Comparison of ENCODE assay signal across 1 cellular context in the genomic region with DNA sequence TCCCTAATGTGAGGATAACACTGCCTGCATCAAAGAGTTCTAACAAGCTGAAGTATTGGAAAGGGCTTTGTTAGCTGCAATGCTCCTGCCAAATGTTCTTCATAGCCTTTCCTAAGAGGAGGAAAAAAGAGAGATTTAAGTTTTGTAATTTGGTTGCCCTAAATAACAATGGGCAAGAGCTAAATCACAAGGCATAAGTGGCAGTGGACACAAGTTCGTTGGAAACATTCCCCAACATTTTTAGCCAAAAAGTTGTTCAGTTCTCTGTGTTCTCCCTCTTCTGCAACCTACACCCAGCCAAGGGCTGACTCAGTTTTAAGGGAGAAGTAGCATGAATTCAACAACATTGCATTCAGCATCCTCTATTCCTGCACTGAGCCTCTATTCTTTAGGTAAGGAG.
TF ChIP-seq lines count a peak whose summit lies in the region.

No MANE protein-coding gene starts in this region.

TF ChIP-seq in GM23338, 12 proteins besides CTCF, POLR2A, EP300 and RAD21 (continued from another document):
- TF ChIP-seq, protein P1, sequence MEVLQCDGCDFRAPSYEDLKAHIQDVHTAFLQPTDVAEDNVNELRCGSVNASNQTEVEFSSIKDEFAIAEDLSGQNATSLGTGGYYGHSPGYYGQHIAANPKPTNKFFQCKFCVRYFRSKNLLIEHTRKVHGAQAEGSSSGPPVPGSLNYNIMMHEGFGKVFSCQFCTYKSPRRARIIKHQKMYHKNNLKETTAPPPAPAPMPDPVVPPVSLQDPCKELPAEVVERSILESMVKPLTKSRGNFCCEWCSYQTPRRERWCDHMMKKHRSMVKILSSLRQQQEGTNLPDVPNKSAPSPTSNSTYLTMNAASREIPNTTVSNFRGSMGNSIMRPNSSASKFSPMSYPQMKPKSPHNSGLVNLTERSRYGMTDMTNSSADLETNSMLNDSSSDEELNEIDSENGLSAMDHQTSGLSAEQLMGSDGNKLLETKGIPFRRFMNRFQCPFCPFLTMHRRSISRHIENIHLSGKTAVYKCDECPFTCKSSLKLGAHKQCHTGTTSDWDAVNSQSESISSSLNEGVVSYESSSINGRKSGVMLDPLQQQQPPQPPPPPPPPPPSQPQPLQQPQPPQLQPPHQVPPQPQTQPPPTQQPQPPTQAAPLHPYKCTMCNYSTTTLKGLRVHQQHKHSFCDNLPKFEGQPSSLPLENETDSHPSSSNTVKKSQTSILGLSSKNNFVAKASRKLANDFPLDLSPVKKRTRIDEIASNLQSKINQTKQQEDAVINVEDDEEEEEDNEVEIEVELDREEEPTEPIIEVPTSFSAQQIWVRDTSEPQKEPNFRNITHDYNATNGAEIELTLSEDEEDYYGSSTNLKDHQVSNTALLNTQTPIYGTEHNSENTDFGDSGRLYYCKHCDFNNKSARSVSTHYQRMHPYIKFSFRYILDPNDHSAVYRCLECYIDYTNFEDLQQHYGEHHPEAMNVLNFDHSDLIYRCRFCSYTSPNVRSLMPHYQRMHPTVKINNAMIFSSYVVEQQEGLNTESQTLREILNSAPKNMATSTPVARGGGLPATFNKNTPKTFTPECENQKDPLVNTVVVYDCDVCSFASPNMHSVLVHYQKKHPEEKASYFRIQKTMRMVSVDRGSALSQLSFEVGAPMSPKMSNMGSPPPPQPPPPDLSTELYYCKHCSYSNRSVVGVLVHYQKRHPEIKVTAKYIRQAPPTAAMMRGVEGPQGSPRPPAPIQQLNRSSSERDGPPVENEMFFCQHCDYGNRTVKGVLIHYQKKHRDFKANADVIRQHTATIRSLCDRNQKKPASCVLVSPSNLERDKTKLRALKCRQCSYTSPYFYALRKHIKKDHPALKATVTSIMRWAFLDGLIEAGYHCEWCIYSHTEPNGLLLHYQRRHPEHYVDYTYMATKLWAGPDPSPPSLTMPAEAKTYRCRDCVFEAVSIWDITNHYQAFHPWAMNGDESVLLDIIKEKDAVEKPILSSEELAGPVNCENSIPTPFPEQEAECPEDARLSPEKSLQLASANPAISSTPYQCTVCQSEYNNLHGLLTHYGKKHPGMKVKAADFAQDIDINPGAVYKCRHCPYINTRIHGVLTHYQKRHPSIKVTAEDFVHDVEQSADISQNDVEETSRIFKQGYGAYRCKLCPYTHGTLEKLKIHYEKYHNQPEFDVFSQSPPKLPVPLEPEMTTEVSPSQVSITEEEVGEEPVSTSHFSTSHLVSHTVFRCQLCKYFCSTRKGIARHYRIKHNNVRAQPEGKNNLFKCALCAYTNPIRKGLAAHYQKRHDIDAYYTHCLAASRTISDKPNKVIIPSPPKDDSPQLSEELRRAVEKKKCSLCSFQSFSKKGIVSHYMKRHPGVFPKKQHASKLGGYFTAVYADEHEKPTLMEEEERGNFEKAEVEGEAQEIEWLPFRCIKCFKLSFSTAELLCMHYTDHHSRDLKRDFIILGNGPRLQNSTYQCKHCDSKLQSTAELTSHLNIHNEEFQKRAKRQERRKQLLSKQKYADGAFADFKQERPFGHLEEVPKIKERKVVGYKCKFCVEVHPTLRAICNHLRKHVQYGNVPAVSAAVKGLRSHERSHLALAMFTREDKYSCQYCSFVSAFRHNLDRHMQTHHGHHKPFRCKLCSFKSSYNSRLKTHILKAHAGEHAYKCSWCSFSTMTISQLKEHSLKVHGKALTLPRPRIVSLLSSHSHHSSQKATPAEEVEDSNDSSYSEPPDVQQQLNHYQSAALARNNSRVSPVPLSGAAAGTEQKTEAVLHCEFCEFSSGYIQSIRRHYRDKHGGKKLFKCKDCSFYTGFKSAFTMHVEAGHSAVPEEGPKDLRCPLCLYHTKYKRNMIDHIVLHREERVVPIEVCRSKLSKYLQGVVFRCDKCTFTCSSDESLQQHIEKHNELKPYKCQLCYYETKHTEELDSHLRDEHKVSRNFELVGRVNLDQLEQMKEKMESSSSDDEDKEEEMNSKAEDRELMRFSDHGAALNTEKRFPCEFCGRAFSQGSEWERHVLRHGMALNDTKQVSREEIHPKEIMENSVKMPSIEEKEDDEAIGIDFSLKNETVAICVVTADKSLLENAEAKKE (CRISPR knock-in tag; IDR thresholded peaks at IDR 0.05), result no peak
- TF ChIP-seq EZH2 (IDR thresholded peaks at IDR 0.05; ENCODE audit: low read depth, unreplicated experiment) (no peak), NANOG (IDR thresholded peaks at IDR 0.05; ENCODE audit: borderline replicate concordance) (no peak), ZNF331 (CRISPR knock-in tag; IDR thresholded peaks at IDR 0.05; ENCODE audit: low read depth) (no peak), ZNF114 (CRISPR knock-in tag; IDR thresholded peaks at IDR 0.05) (no peak)
- TF ChIP-seq, protein P2, sequence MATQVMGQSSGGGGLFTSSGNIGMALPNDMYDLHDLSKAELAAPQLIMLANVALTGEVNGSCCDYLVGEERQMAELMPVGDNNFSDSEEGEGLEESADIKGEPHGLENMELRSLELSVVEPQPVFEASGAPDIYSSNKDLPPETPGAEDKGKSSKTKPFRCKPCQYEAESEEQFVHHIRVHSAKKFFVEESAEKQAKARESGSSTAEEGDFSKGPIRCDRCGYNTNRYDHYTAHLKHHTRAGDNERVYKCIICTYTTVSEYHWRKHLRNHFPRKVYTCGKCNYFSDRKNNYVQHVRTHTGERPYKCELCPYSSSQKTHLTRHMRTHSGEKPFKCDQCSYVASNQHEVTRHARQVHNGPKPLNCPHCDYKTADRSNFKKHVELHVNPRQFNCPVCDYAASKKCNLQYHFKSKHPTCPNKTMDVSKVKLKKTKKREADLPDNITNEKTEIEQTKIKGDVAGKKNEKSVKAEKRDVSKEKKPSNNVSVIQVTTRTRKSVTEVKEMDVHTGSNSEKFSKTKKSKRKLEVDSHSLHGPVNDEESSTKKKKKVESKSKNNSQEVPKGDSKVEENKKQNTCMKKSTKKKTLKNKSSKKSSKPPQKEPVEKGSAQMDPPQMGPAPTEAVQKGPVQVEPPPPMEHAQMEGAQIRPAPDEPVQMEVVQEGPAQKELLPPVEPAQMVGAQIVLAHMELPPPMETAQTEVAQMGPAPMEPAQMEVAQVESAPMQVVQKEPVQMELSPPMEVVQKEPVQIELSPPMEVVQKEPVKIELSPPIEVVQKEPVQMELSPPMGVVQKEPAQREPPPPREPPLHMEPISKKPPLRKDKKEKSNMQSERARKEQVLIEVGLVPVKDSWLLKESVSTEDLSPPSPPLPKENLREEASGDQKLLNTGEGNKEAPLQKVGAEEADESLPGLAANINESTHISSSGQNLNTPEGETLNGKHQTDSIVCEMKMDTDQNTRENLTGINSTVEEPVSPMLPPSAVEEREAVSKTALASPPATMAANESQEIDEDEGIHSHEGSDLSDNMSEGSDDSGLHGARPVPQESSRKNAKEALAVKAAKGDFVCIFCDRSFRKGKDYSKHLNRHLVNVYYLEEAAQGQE (IDR thresholded peaks at IDR 0.05; ENCODE audit: unreplicated experiment), result no peak
- TF ChIP-seq, protein P3, sequence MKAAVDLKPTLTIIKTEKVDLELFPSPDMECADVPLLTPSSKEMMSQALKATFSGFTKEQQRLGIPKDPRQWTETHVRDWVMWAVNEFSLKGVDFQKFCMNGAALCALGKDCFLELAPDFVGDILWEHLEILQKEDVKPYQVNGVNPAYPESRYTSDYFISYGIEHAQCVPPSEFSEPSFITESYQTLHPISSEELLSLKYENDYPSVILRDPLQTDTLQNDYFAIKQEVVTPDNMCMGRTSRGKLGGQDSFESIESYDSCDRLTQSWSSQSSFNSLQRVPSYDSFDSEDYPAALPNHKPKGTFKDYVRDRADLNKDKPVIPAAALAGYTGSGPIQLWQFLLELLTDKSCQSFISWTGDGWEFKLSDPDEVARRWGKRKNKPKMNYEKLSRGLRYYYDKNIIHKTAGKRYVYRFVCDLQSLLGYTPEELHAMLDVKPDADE (IDR thresholded peaks at IDR 0.05), result no peak
